ENCODE assay signal across 21 cellular contexts in the genomic region with DNA sequence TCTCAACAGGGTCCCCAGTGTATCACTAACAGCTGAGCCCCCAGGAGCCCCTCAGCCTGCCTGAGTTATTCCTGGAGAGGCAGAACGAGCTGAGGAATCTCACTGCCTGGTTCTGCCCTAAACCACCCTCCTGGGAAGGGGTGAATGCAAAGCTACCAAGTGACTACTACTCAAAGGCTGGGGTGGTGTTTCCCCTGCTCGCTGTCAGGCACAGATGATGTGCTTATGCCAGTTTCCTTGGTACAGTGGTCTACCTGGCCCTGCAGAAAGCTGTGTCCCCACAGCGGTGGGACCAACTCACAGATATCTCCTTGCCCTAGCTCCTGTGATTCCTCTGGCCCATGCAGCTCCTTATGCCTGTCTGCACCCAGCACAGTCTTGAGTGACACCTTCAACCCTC. TPM values are rescaled to one million over a fixed set of nuclear protein-coding genes. Genes with fewer than 3 reads are reported as not detected.
DNase-seq lines count a peak whose midpoint lies in the region; ATAC-seq and TF ChIP-seq lines count a peak whose summit lies in the region.
"Had no signal": no experiment of that assay in that cellular context is flagged by ENCODE, and none has a peak within 500 bp of the region (broad histone marks: within the 10 kb centered on the region; RNA-seq: fewer than 3 reads in every experiment).

No MANE protein-coding gene starts in this region.

- no peak overlapping the region for H3K9ac ChIP-seq in endodermal cell (ENCODE audit: extremely low read depth, low read length, poor library complexity, severe bottlenecking)

- peak; percentile 12 for DNase-seq in activated T-cell treated with anti-CD3 and anti-CD28 coated beads, Interleukin-2, amount 50 U/mL, for 1 hour
- DNase-seq in activated T-cell treated with anti-CD3 and anti-CD28 coated beads for 4 hours (no peak), T-cell (peak in 1 of 34 experiments; percentile 5), endodermal cell (peak; percentile 32), caudate nucleus (lab: John Stamatoyannopoulos, UW) (no peak), WERI-Rb-1 (no peak), H4 (ENCODE audit: low spot score) (no peak)
- DNase-seq: mesenchymal stem cell; MG63; NCI-H1930; nephron progenitor cell; SHP77; stimulated activated CD4-positive, alpha-beta T cell treated with anti-CD3 and anti-CD28 coated beads, Interleukin-15, amount 100 ng/mL, for 24 hours; upper lobe of left lung had no signal

- H3K27ac ChIP-seq in endodermal cell (ENCODE audit: low read depth, low read length), result no peak overlapping the region
- no peak overlapping the region for H3K27ac ChIP-seq in caudate nucleus (ENCODE audit: low read depth, low read length)
- H3K27ac ChIP-seq in WERI-Rb-1, result no peak overlapping the region

- peaks cover 29% of the 10 kb centered on the region for H3K9me3 ChIP-seq in endodermal cell (ENCODE audit: control insufficient read depth, low read length)
- H3K9me3 ChIP-seq in WERI-Rb-1 (ENCODE audit: severe bottlenecking), result peaks cover 6% of the 10 kb centered on the region
- H3K9me3 ChIP-seq: upper lobe of left lung had no signal

- no peaks in the 10 kb centered on the region for H3K36me3 ChIP-seq in endodermal cell (ENCODE audit: control insufficient read depth, insufficient read depth, low read length)
- H3K36me3 ChIP-seq in WERI-Rb-1, result no peaks in the 10 kb centered on the region
- H3K36me3 ChIP-seq: MG63, upper lobe of left lung had no signal

- no peak for ATAC-seq in T-cell (replicated peaks in 1 of 4)
- no peak for ATAC-seq in stimulated activated memory B cell treated with anti-CD40 and anti-IgM and Interleukin-4, amounts not matched to agents 10 μg/mL and 1 μg/mL and 100 μg/mL, for 72 hours
- ATAC-seq: HepG2 had no signal

- POLR2A ChIA-PET in T-cell (lab: Charles Lee), result no interaction called here

- no peaks in the 10 kb centered on the region for H3K27me3 ChIP-seq in endodermal cell (ENCODE audit: control insufficient read depth, insufficient read depth, low read length, poor library complexity, severe bottlenecking)
- H3K27me3 ChIP-seq in WERI-Rb-1 (ENCODE audit: insufficient read depth, low read depth, severe bottlenecking), result no peaks in the 10 kb centered on the region
- H3K27me3 ChIP-seq: MG63, upper lobe of left lung had no signal

- no peak overlapping the region for H3K4me3 Mint-ChIP-seq in T-cell
- no peak overlapping the region for H3K4me3 Mint-ChIP-seq in endodermal cell
- no peak overlapping the region for H3K4me3 Mint-ChIP-seq in stimulated activated memory B cell treated with anti-CD40 and anti-IgM and Interleukin-4, amounts not matched to agents 10 μg/mL and 1 μg/mL and 100 μg/mL, for 72 hours
- H3K4me3 Mint-ChIP-seq: nephron progenitor cell; stimulated activated naive CD8-positive, alpha-beta T cell treated with anti-CD3 and anti-CD28 coated beads, Interleukin-15, Interleukin-2, amounts not matched to agents 100 ng/mL and 50 ng/mL, for 24 hours had no signal

- no peaks in the 10 kb centered on the region for H3K4me1 ChIP-seq in endodermal cell (ENCODE audit: control insufficient read depth, insufficient read depth, low read length)
- H3K4me1 ChIP-seq: upper lobe of left lung had no signal

- H3K4me3 ChIP-seq in endodermal cell (ENCODE audit: low read length) (no peak overlapping the region), WERI-Rb-1 (ENCODE audit: low read depth, low read length) (no peak overlapping the region)
- H3K4me3 ChIP-seq: MG63, upper lobe of left lung had no signal

- CTCF ChIA-PET in T-cell (lab: Charles Lee), result no interaction called here

- H3K36me3 Mint-ChIP-seq in T-cell (peaks cover 58% of the 10 kb centered on the region), endodermal cell (ENCODE audit: low read depth) (peaks cover 2% of the 10 kb centered on the region)
- H3K36me3 Mint-ChIP-seq in stimulated activated memory B cell treated with anti-CD40 and anti-IgM and Interleukin-4, amounts not matched to agents 10 μg/mL and 1 μg/mL and 100 μg/mL, for 72 hours, result peaks cover 64% of the 10 kb centered on the region

- peaks cover 2 to 4% (median 4%) of the 10 kb centered on the region in 3 donors for H3K9me3 Mint-ChIP-seq in T-cell
- H3K9me3 Mint-ChIP-seq in endodermal cell, result peaks cover 28% of the 10 kb centered on the region
- peaks cover 6% of the 10 kb centered on the region for H3K9me3 Mint-ChIP-seq in stimulated activated memory B cell treated with anti-CD40 and anti-IgM and Interleukin-4, amounts not matched to agents 10 μg/mL and 1 μg/mL and 100 μg/mL, for 72 hours

- TF ChIP-seq CTCF in endodermal cell (conservative IDR thresholded peaks at IDR 0.05) (no peak), WERI-Rb-1 (IDR thresholded peaks at IDR 0.05; ENCODE audit: low read depth, low read length) (no peak)

- H3K27ac Mint-ChIP-seq in T-cell (peak overlapping the region; percentile 49 to 70), endodermal cell (no peak overlapping the region)
- peak overlapping the region; percentile 75 for H3K27ac Mint-ChIP-seq in stimulated activated memory B cell treated with anti-CD40 and anti-IgM and Interleukin-4, amounts not matched to agents 10 μg/mL and 1 μg/mL and 100 μg/mL, for 72 hours
- H3K27ac Mint-ChIP-seq: stimulated activated naive CD8-positive, alpha-beta T cell treated with anti-CD3 and anti-CD28 coated beads, Interleukin-15, Interleukin-2, amounts not matched to agents 100 ng/mL and 50 ng/mL, for 24 hours had no signal

- H3K4me1 Mint-ChIP-seq in T-cell, result peaks cover 21 to 37% (median 23%) of the 10 kb centered on the region in 3 donors
- no peaks in the 10 kb centered on the region for H3K4me1 Mint-ChIP-seq in endodermal cell
- peaks cover 66% of the 10 kb centered on the region for H3K4me1 Mint-ChIP-seq in stimulated activated memory B cell treated with anti-CD40 and anti-IgM and Interleukin-4, amounts not matched to agents 10 μg/mL and 1 μg/mL and 100 μg/mL, for 72 hours

- 83 to 85% methylated on average over 2 to 3 of the region's 3 CpGs for WGBS in endodermal cell (ENCODE audit: insufficient coverage in 1 of 2, insufficient read length in 1 of 2), 2 experiments

- no peaks in the 10 kb centered on the region for H3K27me3 Mint-ChIP-seq in T-cell
- H3K27me3 Mint-ChIP-seq in endodermal cell (ENCODE audit: insufficient read depth), result peaks cover 13% of the 10 kb centered on the region
- no peaks in the 10 kb centered on the region for H3K27me3 Mint-ChIP-seq in stimulated activated memory B cell treated with anti-CD40 and anti-IgM and Interleukin-4, amounts not matched to agents 10 μg/mL and 1 μg/mL and 100 μg/mL, for 72 hours
- H3K27me3 Mint-ChIP-seq: stimulated activated naive CD8-positive, alpha-beta T cell treated with anti-CD3 and anti-CD28 coated beads, Interleukin-15, Interleukin-2, amounts not matched to agents 100 ng/mL and 50 ng/mL, for 24 hours had no signal

RNA-seq across cellular contexts. Expression of a gene that starts 35.4 kb away (rescaled TPM):
- 10 to 100 TPM; 44.9 to 48.8 (median 45.4) TPM for total RNA-seq in T-cell
- 10 to 100 TPM; 46.7 to 80.9 TPM for total RNA-seq in endodermal cell
- polyA plus RNA-seq in endodermal cell (2013, experiment 1 of 2), result 48.3 TPM
- polyA plus RNA-seq in endodermal cell (2013, experiment 2 of 2), result 43.1 TPM
- total RNA-seq in H4 (2014; rRNA removed; shearing (Covaris generic)), result 0.72 and 5.0 TPM in 2 replicates

RNA-seq across cellular contexts. Expression of a gene that starts 48.8 kb away (rescaled TPM):
- total RNA-seq in T-cell (100 to 1,000 TPM; 114 to 219 (median 182) TPM), endodermal cell (not detected)
- 0.07 TPM for polyA plus RNA-seq in endodermal cell (2013, experiment 1 of 2)
- 0.04 TPM for polyA plus RNA-seq in endodermal cell (2013, experiment 2 of 2)
- 0.25 TPM in 1 of 2 replicates, not detected in the other for total RNA-seq in H4 (2014; rRNA removed; shearing (Covaris generic))
- total RNA-seq: A673, bronchial epithelial cell, G401, NCI-H460 had no signal

Comparison
In these comparisons a context has a peak if more than half of its experiments do, and no peak if none do; other contexts are left out.
1. DNase-seq: peak in activated T-cell treated with anti-CD3 and anti-CD28 coated beads, Interleukin-2, amount 50 U/mL, for 1 hour (single experiment) and endodermal cell (single experiment); none in activated T-cell treated with anti-CD3 and anti-CD28 coated beads for 4 hours (single experiment), caudate nucleus (0 of 61), WERI-Rb-1 (single experiment) and H4 (single experiment).
2. RNA of a gene that starts 48.8 kb away (total RNA-seq): 114 to 219 TPM in T-cell; 0.25 TPM in H4 and not detected in endodermal cell; every median in the first group is over 10 times any median in the second.